10 cellular contexts compared by ENCODE assay signal in genomic region chr5:149724130-149724850, GRCh38. TPM values are rescaled to one million over a fixed set of nuclear protein-coding genes. Genes with fewer than 3 reads are reported as not detected.
DNase-seq lines count a peak whose midpoint lies in the region; ATAC-seq and TF ChIP-seq lines count a peak whose summit lies in the region.
"Had no signal": no experiment of that assay in that cellular context is flagged by ENCODE, and none has a peak within 500 bp of the region (broad histone marks: within the 10 kb centered on the region; RNA-seq: fewer than 3 reads in every experiment).

No MANE protein-coding gene starts in this region.

- H3K27ac ChIP-seq in tibial artery = no peak overlapping the region
- H3K27ac ChIP-seq: VCaP had no signal

- peak; percentile 95 for ATAC-seq in GM19463 (IDR thresholded peaks at IDR 0.05; ENCODE audit: unreplicated experiment)
- ATAC-seq in HG03139 (IDR thresholded peaks at IDR 0.05; ENCODE audit: unreplicated experiment) = peak; percentile 92
- ATAC-seq in activated T-cell treated with anti-CD3 and anti-CD28 coated beads, Interleukin-2, amount 50 U/mL, for 72 hours (replicated peaks in 1 of 2) = peak; percentile 92 to 93

- peaks cover 0 to 10% of the 10 kb centered on the region in 2 donors for H3K27me3 ChIP-seq in tibial artery

- peaks cover 7% of the 10 kb centered on the region for H3K27me3 Mint-ChIP-seq in activated T-cell treated with anti-CD3 and anti-CD28 coated beads, Interleukin-2, amount 50 U/mL, for 72 hours (ENCODE audit: low read depth)

- H3K4me1 ChIP-seq in tibial artery = no peaks in the 10 kb centered on the region

- peak overlapping the region; percentile 40 to 52 for H3K4me3 Mint-ChIP-seq in activated T-cell treated with anti-CD3 and anti-CD28 coated beads, Interleukin-2, amount 50 U/mL, for 72 hours

- in situ Hi-C loops in G401 (cut with HindIII; ENCODE audit: low sequenced_read_pairs) = no loop called here

- no peak overlapping the region for H3K4me3 ChIP-seq in GM12875 (ENCODE audit: low read depth, low read length)
- H3K4me3 ChIP-seq in tibial artery = no peak overlapping the region

- no peaks in the 10 kb centered on the region for H3K9me3 ChIP-seq in tibial artery

- intact Hi-C loops in tibial artery (cut with DNase I; ENCODE audit: low total_unique reads) = no loop called here

- DNase-seq in activated T-cell treated with anti-CD3 and anti-CD28 coated beads, Interleukin-2, amount 50 U/mL, for 72 hours = peak in 1 of 2 donors; percentile 19
- no peak for DNase-seq in NCI-H1105 (lab: John Stamatoyannopoulos, UW)
- no peak for DNase-seq in tibial artery
- no peak for DNase-seq in G401 (ENCODE audit: low spot score)
- DNase-seq in hippocampal formation (lab: John Stamatoyannopoulos, UW) = no peak
- DNase-seq: NCI-H1436 treated with DMSO at 0.1 percent for 48 hours had no signal

- H3K36me3 ChIP-seq in tibial artery = no peaks in the 10 kb centered on the region

- H3K9me3 Mint-ChIP-seq in activated T-cell treated with anti-CD3 and anti-CD28 coated beads, Interleukin-2, amount 50 U/mL, for 72 hours = no peaks in the 10 kb centered on the region

- peak overlapping the region; percentile 36 for H3K27ac Mint-ChIP-seq in activated T-cell treated with anti-CD3 and anti-CD28 coated beads, Interleukin-2, amount 50 U/mL, for 72 hours

- peaks cover 21% of the 10 kb centered on the region for H3K4me1 Mint-ChIP-seq in activated T-cell treated with anti-CD3 and anti-CD28 coated beads, Interleukin-2, amount 50 U/mL, for 72 hours (ENCODE audit: low read depth)

- peak; percentile 16; the same call in 1 of the 2 replicates for TF ChIP-seq CTCF in GM12875 (IDR thresholded peaks at IDR 0.05; ENCODE audit: borderline replicate concordance, insufficient read depth, low read depth, low read length)
- no peak for TF ChIP-seq CTCF in tibial artery (IDR thresholded peaks at IDR 0.05)

- no peaks in the 10 kb centered on the region for H3K36me3 Mint-ChIP-seq in activated T-cell treated with anti-CD3 and anti-CD28 coated beads, Interleukin-2, amount 50 U/mL, for 72 hours (ENCODE audit: insufficient read depth in 2 of 2)

RNA-seq across cellular contexts. Expression of gene PPARGC1B, which starts 5.8 kb away (rescaled TPM):
- 1 to 10 TPM; 3.1 to 5.2 TPM for total RNA-seq in activated T-cell treated with anti-CD3 and anti-CD28 coated beads, Interleukin-2, amount 50 U/mL, for 72 hours
- 1.2 and 2.4 TPM in 2 replicates for total RNA-seq in G401 (2014; rRNA removed; shearing (Covaris generic))
